Comparison of ENCODE assay signal across 19 cellular contexts in genomic region chr15:85889956-85890619, GRCh38.
"Had no signal": no experiment of that assay in that cellular context is flagged by ENCODE, and none has a peak within 500 bp of the region (broad histone marks: within the 10 kb centered on the region; RNA-seq: fewer than 3 reads in every experiment).

No MANE protein-coding gene starts in this region.

- H3K4me1 ChIP-seq: pancreas, right atrium auricular region, tibial artery had no signal

- H3K36me3 Mint-ChIP-seq: activated naive CD8-positive, alpha-beta T cell treated with anti-CD3 and anti-CD28 coated beads, Interleukin-2, amount 10 ng/mL, durations not matched to agents 7 days and 5 days; memory B cell had no signal

- H3K36me3 ChIP-seq: pancreas, right atrium auricular region, tibial artery had no signal

- DNase-seq: activated B cell treated with CpG ODN at 0.5 μM for 24 hours; activated CD4-positive, alpha-beta T cell treated with anti-CD3 and anti-CD28 coated beads for 36 hours; activated CD4-positive, alpha-beta T cell treated with anti-CD3 and anti-CD28 coated beads, Interleukin-2, amount 50 U/mL, for 4 hours; activated CD8-positive, alpha-beta memory T cell treated with anti-CD3 and anti-CD28 coated beads for 24 hours; activated CD8-positive, alpha-beta memory T cell treated with anti-CD3 and anti-CD28 coated beads, Interleukin-2, amount 50 U/mL, for 4 hours; activated naive CD4-positive, alpha-beta T cell treated with Interleukin-2 at 50 U/mL for 16 hours; activated naive CD8-positive, alpha-beta T cell treated with anti-CD3 and anti-CD28 coated beads, Interleukin-2, amount 10 ng/mL, durations not matched to agents 7 days and 5 days; activated T-cell treated with anti-CD3 and anti-CD28 coated beads, Interleukin-2, amount 50 U/mL, for 24 hours; amniotic stem cell; left colon; nephron progenitor cell; pancreas; psoas muscle; stimulated activated CD4-positive, alpha-beta T cell treated with anti-CD3 and anti-CD28 coated beads, Interleukin-4, amount 100 ng/mL, for 4 hours; stimulated activated naive CD8-positive, alpha-beta T cell treated with anti-CD3 and anti-CD28 coated beads, Interleukin-15, amount 100 ng/mL, for 72 hours; T1000; tibial artery had no signal

- H3K9me3 ChIP-seq: pancreas, psoas muscle, right atrium auricular region, tibial artery had no signal

- H3K9me3 Mint-ChIP-seq: activated B cell treated with CpG ODN at 0.5 μM for 24 hours; activated naive CD8-positive, alpha-beta T cell treated with anti-CD3 and anti-CD28 coated beads, Interleukin-2, amount 10 ng/mL, durations not matched to agents 7 days and 5 days; activated T-cell treated with anti-CD3 and anti-CD28 coated beads, Interleukin-2, amount 50 U/mL, for 24 hours; memory B cell; nephron progenitor cell; stimulated activated naive CD8-positive, alpha-beta T cell treated with anti-CD3 and anti-CD28 coated beads, Interleukin-15, amount 100 ng/mL, for 72 hours had no signal

- H3K4me3 ChIP-seq: pancreas, psoas muscle, right atrium auricular region, tibial artery had no signal

- H3K4me1 Mint-ChIP-seq: activated B cell treated with CpG ODN at 0.5 μM for 24 hours; activated CD4-positive, alpha-beta T cell treated with anti-CD3 and anti-CD28 coated beads for 36 hours; activated naive CD8-positive, alpha-beta T cell treated with anti-CD3 and anti-CD28 coated beads, Interleukin-2, amount 10 ng/mL, durations not matched to agents 7 days and 5 days; memory B cell; stimulated activated naive CD8-positive, alpha-beta T cell treated with anti-CD3 and anti-CD28 coated beads, Interleukin-15, amount 100 ng/mL, for 72 hours had no signal

- H3K27ac Mint-ChIP-seq: activated B cell treated with CpG ODN at 0.5 μM for 24 hours; activated CD4-positive, alpha-beta T cell treated with anti-CD3 and anti-CD28 coated beads for 36 hours; activated naive CD8-positive, alpha-beta T cell treated with anti-CD3 and anti-CD28 coated beads, Interleukin-2, amount 10 ng/mL, durations not matched to agents 7 days and 5 days; activated T-cell treated with anti-CD3 and anti-CD28 coated beads, Interleukin-2, amount 50 U/mL, for 24 hours; memory B cell; nephron progenitor cell; stimulated activated naive CD8-positive, alpha-beta T cell treated with anti-CD3 and anti-CD28 coated beads, Interleukin-15, amount 100 ng/mL, for 72 hours had no signal

- H3K27me3 ChIP-seq: pancreas, right atrium auricular region had no signal

- H3K27ac ChIP-seq: pancreas, psoas muscle, right atrium auricular region, tibial artery had no signal

- H3K4me3 Mint-ChIP-seq: activated B cell treated with CpG ODN at 0.5 μM for 24 hours; activated CD4-positive, alpha-beta T cell treated with anti-CD3 and anti-CD28 coated beads for 36 hours; activated naive CD8-positive, alpha-beta T cell treated with anti-CD3 and anti-CD28 coated beads, Interleukin-2, amount 10 ng/mL, durations not matched to agents 7 days and 5 days; activated T-cell treated with anti-CD3 and anti-CD28 coated beads, Interleukin-2, amount 50 U/mL, for 24 hours; memory B cell; nephron progenitor cell; stimulated activated naive CD8-positive, alpha-beta T cell treated with anti-CD3 and anti-CD28 coated beads, Interleukin-15, amount 100 ng/mL, for 72 hours had no signal
